ENCODE assay signal across 12 cellular contexts in genomic region chr20:46012926-46013825, GRCh38. TPM values are rescaled to one million over a fixed set of nuclear protein-coding genes. Genes with fewer than 3 reads are reported as not detected.
DNase-seq lines count a peak whose midpoint lies in the region; ATAC-seq and TF ChIP-seq lines count a peak whose summit lies in the region.
"Had no signal": no experiment of that assay in that cellular context is flagged by ENCODE, and none has a peak within 500 bp of the region (broad histone marks: within the 10 kb centered on the region; RNA-seq: fewer than 3 reads in every experiment).

No MANE protein-coding gene starts in this region.

- no peak overlapping the region for H3K27ac ChIP-seq in IMR-90 (ENCODE audit: insufficient read depth, low read length)
- no peak overlapping the region for H3K27ac ChIP-seq in effector memory CD4-positive, alpha-beta T cell (ENCODE audit: insufficient read depth, low read length, poor library complexity, severe bottlenecking)
- H3K27ac ChIP-seq: pancreas, SJSA1, transverse colon had no signal

- TF ChIP-seq RAD21 in IMR-90 (IDR thresholded peaks at IDR 0.05; ENCODE audit: low read length): no peak

- peaks cover 71% of the 10 kb centered on the region for H3K27me3 ChIP-seq in IMR-90 (ENCODE audit: control insufficient read depth, insufficient read depth, low read length)
- H3K27me3 ChIP-seq in effector memory CD4-positive, alpha-beta T cell (replicated peaks; ENCODE audit: control insufficient read depth, insufficient read depth, low read length, poor library complexity, severe bottlenecking): peaks cover 33% of the 10 kb centered on the region

- H4K91ac ChIP-seq in IMR-90 (ENCODE audit: insufficient read depth, low read depth, low read length): no peak overlapping the region

- H4K20me1 ChIP-seq in IMR-90 (ENCODE audit: insufficient read depth, low read length): no peaks in the 10 kb centered on the region; the same call in 1 of the 2 replicates

- no peak overlapping the region; the same call in 1 of the 2 replicates for H3K4me2 ChIP-seq in IMR-90 (ENCODE audit: low read depth, low read length)

- TF ChIP-seq CTCF in IMR-90 (conservative IDR thresholded peaks at IDR 0.05; ENCODE audit: low read depth, low read length) (no peak), brain (conservative IDR thresholded peaks at IDR 0.05) (no peak), nephron progenitor cell (IDR thresholded peaks at IDR 0.05) (no peak)

- no peak overlapping the region for H2AK9ac ChIP-seq in IMR-90 (replicated peaks; ENCODE audit: low read depth, low read length, poor library complexity)

- H3K9me3 Mint-ChIP-seq in brain (peaks cover 0 to 28% (median 8%) of the 10 kb centered on the region in 5 experiments), nephron progenitor cell (peaks cover 18% of the 10 kb centered on the region)

- H3K36me3 ChIP-seq in IMR-90 (ENCODE audit: control insufficient read depth, insufficient read depth, low read length): no peaks in the 10 kb centered on the region
- H3K36me3 ChIP-seq in effector memory CD4-positive, alpha-beta T cell (ENCODE audit: control insufficient read depth, insufficient read depth, low read length): no peaks in the 10 kb centered on the region
- H3K36me3 ChIP-seq: pancreas, SJSA1, transverse colon had no signal

- no peak overlapping the region for H3K14ac ChIP-seq in IMR-90 (replicated peaks; ENCODE audit: low read depth, low read length)

- in situ Hi-C loops in IMR-90 (cut with MboI; ENCODE audit: low sequenced_read_pairs): no loop called here

- DNase-seq in SIG-M5 treated with dmso at 0.1 percent for 504 hours (lab: John Stamatoyannopoulos, UW; ENCODE audit: unreplicated experiment) (peak; percentile 41), SIG-M5 (lab: John Stamatoyannopoulos, UW) (no peak), IMR-90 (no peak), nephron progenitor cell (peak; percentile 22), H4 (ENCODE audit: low spot score) (no peak), posterior vena cava (ENCODE audit: low spot score) (no peak)
- no peak for DNase-seq in effector memory CD4-positive, alpha-beta T cell

- intact Hi-C loops in IMR-90 (cut with micrococcal nuclease) (loop anchor here (10.0 kb wide), 1 partner anchor 468 kb away; the partner anchor contains the start of gene EPPIN), posterior vena cava (cut with DNase I) (loop anchor here in 1 of 2 donors (10.0 kb wide), 1 partner anchor 162 kb away; no protein-coding TSS in a partner anchor)

- POLR2A ChIA-PET in IMR-90 (lab: Charles Lee; ENCODE audit: unreplicated experiment): no interaction called here

- H3K9me3 ChIP-seq in IMR-90 (ENCODE audit: control insufficient read depth, insufficient read depth, low read length): peaks cover 14% of the 10 kb centered on the region
- H3K9me3 ChIP-seq in effector memory CD4-positive, alpha-beta T cell (ENCODE audit: control insufficient read depth, low read length): no peaks in the 10 kb centered on the region
- H3K9me3 ChIP-seq: pancreas, transverse colon had no signal

- dilution Hi-C loops in IMR-90 (cut with HindIII; ENCODE audit: low sequenced_read_pairs, unreplicated experiment): no loop called here

- H4K5ac ChIP-seq in IMR-90 (ENCODE audit: low read depth, low read length): no peak overlapping the region

- no peak for ATAC-seq in IMR-90 (ENCODE audit: low read depth)

- no peak overlapping the region for H3K18ac ChIP-seq in IMR-90 (ENCODE audit: low read depth, low read length)

- CTCF ChIA-PET in IMR-90 (lab: Yijun Ruan, JAX): interaction anchor here (0.8 to 1.7 kb wide), 2 partner anchors 8 to 121 kb away, joined by 4 to 5 read pairs; no protein-coding TSS in a partner anchor

- H3K23ac ChIP-seq in IMR-90 (ENCODE audit: low read depth, low read length): no peak overlapping the region

- H3K4me3 ChIP-seq in IMR-90 (ENCODE audit: insufficient read depth, low read depth, low read length): no peak overlapping the region
- no peak overlapping the region for H3K4me3 ChIP-seq in effector memory CD4-positive, alpha-beta T cell (ENCODE audit: insufficient read depth, low read depth, low read length, poor library complexity, severe bottlenecking)
- H3K4me3 ChIP-seq: SJSA1 had no signal

- H3K36me3 Mint-ChIP-seq in brain (no peaks in the 10 kb centered on the region), nephron progenitor cell (ENCODE audit: low read depth) (peaks cover 6% of the 10 kb centered on the region)

- peak overlapping the region; percentile 82 for H2AFZ ChIP-seq in IMR-90 (replicated peaks; ENCODE audit: low read length, poor library complexity)

- H2BK120ac ChIP-seq in IMR-90 (ENCODE audit: low read depth, low read length): no peak overlapping the region

- no TSS peak for BruUV-seq in IMR-90 (replicated peaks; lab: Mats Ljungman, UMichigan)

- H3K4me3 Mint-ChIP-seq in brain (peak overlapping the region; percentile 31 to 78 (median 61)), nephron progenitor cell (peak overlapping the region; percentile 64)

- H3K9me1 ChIP-seq in IMR-90 (ENCODE audit: insufficient read depth, low read length): no peaks in the 10 kb centered on the region

- 64% methylated on average over 2 of the region's 39 CpGs; no CpG with 5 or more reads in 1 of the 2 experiments for WGBS in IMR-90 (ENCODE audit: extremely low coverage in 2 of 2, insufficient read length in 1 of 2), 2 experiments

- no peak overlapping the region for H3K9ac ChIP-seq in IMR-90 (ENCODE audit: low read depth, low read length)

- H2AK5ac ChIP-seq in IMR-90 (ENCODE audit: low read depth, low read length): no peak overlapping the region

- no peak overlapping the region for H3K4ac ChIP-seq in IMR-90 (ENCODE audit: low read depth, low read length)

- no peak overlapping the region for H4K8ac ChIP-seq in IMR-90 (ENCODE audit: low read depth in 2 of 2, low read length in 2 of 2)

- H3K4me1 Mint-ChIP-seq in brain: peaks cover 12% of the 10 kb centered on the region
- peaks cover 33% of the 10 kb centered on the region for H3K4me1 Mint-ChIP-seq in nephron progenitor cell

- H3K27ac Mint-ChIP-seq in brain (no peak overlapping the region), nephron progenitor cell (no peak overlapping the region)

- H2BK5ac ChIP-seq in IMR-90 (ENCODE audit: low read depth, low read length, poor library complexity, severe bottlenecking): no peak overlapping the region

- no peak for TF ChIP-seq POLR2A in IMR-90 (IDR thresholded peaks at IDR 0.05; ENCODE audit: low read depth, low read length)

- H3K56ac ChIP-seq in IMR-90 (ENCODE audit: extremely low read depth, insufficient read depth, low read length): no peak overlapping the region

- H2BK15ac ChIP-seq in IMR-90 (ENCODE audit: low read depth, low read length): no peak overlapping the region

- H3K27me3 Mint-ChIP-seq in brain: peaks cover 59% of the 10 kb centered on the region
- peaks cover 73% of the 10 kb centered on the region for H3K27me3 Mint-ChIP-seq in nephron progenitor cell (ENCODE audit: low read depth, poor library complexity)

- no peaks in the 10 kb centered on the region for H3K79me1 ChIP-seq in IMR-90 (ENCODE audit: low read depth in 1 of 2, low read length in 2 of 2)

- no peaks in the 10 kb centered on the region for H3K4me1 ChIP-seq in IMR-90 (ENCODE audit: control insufficient read depth, insufficient read depth, low read length)
- H3K4me1 ChIP-seq in effector memory CD4-positive, alpha-beta T cell (ENCODE audit: control insufficient read depth, insufficient read depth, low read length, poor library complexity, severe bottlenecking): peaks cover 50% of the 10 kb centered on the region
- H3K4me1 ChIP-seq: pancreas had no signal

- H2BK20ac ChIP-seq in IMR-90 (ENCODE audit: low read depth, low read length): no peak overlapping the region

TF ChIP-seq in IMR-90, 13 proteins besides CTCF, POLR2A, EP300 and RAD21 (continues in another document):
- TF ChIP-seq, protein P1, sequence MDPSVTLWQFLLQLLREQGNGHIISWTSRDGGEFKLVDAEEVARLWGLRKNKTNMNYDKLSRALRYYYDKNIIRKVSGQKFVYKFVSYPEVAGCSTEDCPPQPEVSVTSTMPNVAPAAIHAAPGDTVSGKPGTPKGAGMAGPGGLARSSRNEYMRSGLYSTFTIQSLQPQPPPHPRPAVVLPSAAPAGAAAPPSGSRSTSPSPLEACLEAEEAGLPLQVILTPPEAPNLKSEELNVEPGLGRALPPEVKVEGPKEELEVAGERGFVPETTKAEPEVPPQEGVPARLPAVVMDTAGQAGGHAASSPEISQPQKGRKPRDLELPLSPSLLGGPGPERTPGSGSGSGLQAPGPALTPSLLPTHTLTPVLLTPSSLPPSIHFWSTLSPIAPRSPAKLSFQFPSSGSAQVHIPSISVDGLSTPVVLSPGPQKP (IDR thresholded peaks at IDR 0.05; ENCODE audit: borderline replicate concordance, low read depth, low read length): no peak
- no peak for TF ChIP-seq SMC3 (IDR thresholded peaks at IDR 0.05; ENCODE audit: low read depth, low read length)
- no peak for TF ChIP-seq MAFK (IDR thresholded peaks at IDR 0.05; ENCODE audit: low read depth, low read length)
- no peak for TF ChIP-seq NFE2L2 (IDR thresholded peaks at IDR 0.05; ENCODE audit: low read depth, low read length)
- TF ChIP-seq CEBPB (IDR thresholded peaks at IDR 0.05; ENCODE audit: low read depth, low read length): no peak
- TF ChIP-seq CHD1 (IDR thresholded peaks at IDR 0.05; ENCODE audit: low read depth, low read length): no peak
- no peak for TF ChIP-seq BHLHE40 (IDR thresholded peaks at IDR 0.05; ENCODE audit: low read depth, low read length)

RNA-seq across cellular contexts. Expression of gene MMP9, which starts 4.5 kb away (rescaled TPM):
- total RNA-seq in IMR-90 (2012; rRNA removed) (under 0.01 TPM in 2 replicates), posterior vena cava (10 to 100 TPM in 1 of 2 donors, 1 to 10 TPM in 1; 2.2 to 16.6 TPM)
- polyA plus RNA-seq in IMR-90 (2012; rRNA removed) (0.16 and 0.17 TPM in 2 replicates), brain (ENCODE audit: insufficient read depth, low read depth, low replicate concordance) (1.8 TPM)
- polyA plus RNA-seq in IMR-90 (2012; cell fraction: cytosol; rRNA removed): 0.23 and 0.45 TPM in 2 replicates
- polyA plus RNA-seq in IMR-90 (2012; cell fraction: nucleus; rRNA removed; ENCODE audit: low replicate concordance): 0.22 and 0.25 TPM in 2 replicates
- not detected in 2 replicates for total RNA-seq in H4 (2014; rRNA removed; shearing (Covaris generic))
- total RNA-seq: activated CD8-positive, alpha-beta memory T cell treated with anti-CD3 and anti-CD28 coated beads for 36 hours; SJSA1 had no signal

RNA-seq across cellular contexts. Expression of gene SLC12A5, which starts 15.8 kb away (rescaled TPM):
- total RNA-seq in IMR-90 (2012; rRNA removed) (not detected in 2 replicates), posterior vena cava (under 1 TPM in 1 of 2 donors, not detected in 1; 0.48 TPM)
- polyA plus RNA-seq in IMR-90 (2012; rRNA removed) (2.2 and 3.4 TPM in 2 replicates), brain (ENCODE audit: insufficient read depth, low read depth, low replicate concordance) (66.5 TPM)
- 11.3 and 18.7 TPM in 2 replicates for polyA plus RNA-seq in IMR-90 (2012; cell fraction: cytosol; rRNA removed)
- 0.50 and 1.8 TPM in 2 replicates for polyA plus RNA-seq in IMR-90 (2012; cell fraction: nucleus; rRNA removed; ENCODE audit: low replicate concordance)
- total RNA-seq in H4 (2014; rRNA removed; shearing (Covaris generic)): 0.21 and 4.3 TPM in 2 replicates
- total RNA-seq: activated CD8-positive, alpha-beta memory T cell treated with anti-CD3 and anti-CD28 coated beads for 36 hours; SJSA1; transverse colon had no signal

RNA-seq across cellular contexts. Expression of gene ZNF335, which starts 41.2 kb away (rescaled TPM):
- total RNA-seq in IMR-90 (2012; rRNA removed): 11.8 and 12.5 TPM in 2 replicates
- 17.8 and 20.2 TPM in 2 replicates for polyA plus RNA-seq in IMR-90 (2012; rRNA removed)
- 6.2 and 10.9 TPM in 2 replicates for polyA plus RNA-seq in IMR-90 (2012; cell fraction: cytosol; rRNA removed)
- polyA plus RNA-seq in IMR-90 (2012; cell fraction: nucleus; rRNA removed; ENCODE audit: low replicate concordance): 89.9 and 166 TPM in 2 replicates
- 12.5 TPM for polyA plus RNA-seq in brain (ENCODE audit: insufficient read depth, low read depth, low replicate concordance)
- 4.3 and 7.1 TPM in 2 replicates for total RNA-seq in H4 (2014; rRNA removed; shearing (Covaris generic))
- 10 to 100 TPM; 12.6 to 13.7 TPM for total RNA-seq in posterior vena cava

Comparison
In these comparisons a context has a peak if more than half of its experiments do, and no peak if none do; other contexts are left out.
1. DNase-seq: peak in SIG-M5 treated with dmso at 0.1 percent for 504 hours (single experiment) and nephron progenitor cell (single experiment); none in SIG-M5 (single experiment), IMR-90 (single experiment), H4 (single experiment), posterior vena cava (single experiment) and effector memory CD4-positive, alpha-beta T cell (0 of 3).